In the genomic region with DNA sequence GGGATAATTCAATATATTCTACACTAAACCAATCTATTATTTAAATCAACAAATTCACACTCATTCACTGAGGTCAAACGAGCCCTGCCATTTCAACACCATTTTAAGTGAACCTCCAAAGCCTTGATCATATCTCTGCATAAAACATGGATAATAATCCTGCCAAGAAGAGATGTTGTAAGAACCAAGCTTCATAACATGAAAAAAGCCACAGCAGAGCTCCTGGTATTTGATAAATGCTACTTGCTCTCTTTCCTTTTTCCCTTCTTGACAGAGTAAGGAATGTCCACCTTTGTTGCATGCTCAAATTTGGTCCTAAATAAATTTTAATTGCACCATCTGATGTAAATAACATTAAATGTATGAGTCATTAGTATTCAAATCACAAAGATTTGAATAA, we compare ENCODE assay signal across 3 cellular contexts.
TF ChIP-seq lines count a peak whose summit lies in the region.

No MANE protein-coding gene starts in this region.

TF ChIP-seq in liver, 16 proteins besides CTCF, POLR2A, EP300 and RAD21:
- TF ChIP-seq SP1 (IDR thresholded peaks at IDR 0.05), result no peak
- no peak for TF ChIP-seq HNF4G (IDR thresholded peaks at IDR 0.05)
- no peak for TF ChIP-seq FOXA2 (IDR thresholded peaks at IDR 0.05)
- TF ChIP-seq YY1 (IDR thresholded peaks at IDR 0.05), result no peak
- TF ChIP-seq JUND (IDR thresholded peaks at IDR 0.05), result no peak
- TF ChIP-seq TAF1 (conservative IDR thresholded peaks at IDR 0.05), result no peak
- TF ChIP-seq, protein P1, sequence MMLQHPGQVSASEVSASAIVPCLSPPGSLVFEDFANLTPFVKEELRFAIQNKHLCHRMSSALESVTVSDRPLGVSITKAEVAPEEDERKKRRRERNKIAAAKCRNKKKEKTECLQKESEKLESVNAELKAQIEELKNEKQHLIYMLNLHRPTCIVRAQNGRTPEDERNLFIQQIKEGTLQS (IDR thresholded peaks at IDR 0.05), result no peak
- no peak for TF ChIP-seq GABPA (IDR thresholded peaks at IDR 0.05 in 1 of 2, conservative IDR thresholded peaks at IDR 0.05 in 1 of 2)
- TF ChIP-seq NR2F2 (IDR thresholded peaks at IDR 0.05), result no peak
- TF ChIP-seq FOXA1 (IDR thresholded peaks at IDR 0.05), result no peak
- TF ChIP-seq HNF4A (conservative IDR thresholded peaks at IDR 0.05), result no peak
- TF ChIP-seq EGR1 (IDR thresholded peaks at IDR 0.05; ENCODE audit: low read depth in 2 of 2), result no peak

TF ChIP-seq in HepG2, 621 proteins besides CTCF, POLR2A, EP300 and RAD21:
- TF ChIP-seq ZNF672 (CRISPR knock-in tag; IDR thresholded peaks at IDR 0.05) (no peak), BRD4 (CRISPR knock-in tag; IDR thresholded peaks at IDR 0.05) (no peak), HNRNPH1 (optimal IDR thresholded peaks at IDR 0.05; ENCODE audit: low read depth, low read length) (no peak), ZBTB38 (CRISPR knock-in tag; IDR thresholded peaks at IDR 0.05) (no peak), RFXAP (CRISPR knock-in tag; IDR thresholded peaks at IDR 0.05; ENCODE audit: borderline replicate concordance) (no peak), ZNF768 (CRISPR knock-in tag; IDR thresholded peaks at IDR 0.05) (no peak), SMARCE1 (IDR thresholded peaks at IDR 0.05; ENCODE audit: borderline replicate concordance) (no peak), MEIS1 (CRISPR knock-in tag; IDR thresholded peaks at IDR 0.05; ENCODE audit: borderline replicate concordance) (no peak), ZNF383 (CRISPR knock-in tag; IDR thresholded peaks at IDR 0.05; ENCODE audit: borderline replicate concordance) (no peak), TOPORS (CRISPR knock-in tag; IDR thresholded peaks at IDR 0.05) (no peak), ZNF460 (CRISPR knock-in tag; IDR thresholded peaks at IDR 0.05; ENCODE audit: borderline replicate concordance) (no peak), ISL2 (CRISPR knock-in tag; IDR thresholded peaks at IDR 0.05) (no peak), ZNF775 (CRISPR knock-in tag; IDR thresholded peaks at IDR 0.05; ENCODE audit: borderline replicate concordance) (no peak)
- TF ChIP-seq, protein P2, sequence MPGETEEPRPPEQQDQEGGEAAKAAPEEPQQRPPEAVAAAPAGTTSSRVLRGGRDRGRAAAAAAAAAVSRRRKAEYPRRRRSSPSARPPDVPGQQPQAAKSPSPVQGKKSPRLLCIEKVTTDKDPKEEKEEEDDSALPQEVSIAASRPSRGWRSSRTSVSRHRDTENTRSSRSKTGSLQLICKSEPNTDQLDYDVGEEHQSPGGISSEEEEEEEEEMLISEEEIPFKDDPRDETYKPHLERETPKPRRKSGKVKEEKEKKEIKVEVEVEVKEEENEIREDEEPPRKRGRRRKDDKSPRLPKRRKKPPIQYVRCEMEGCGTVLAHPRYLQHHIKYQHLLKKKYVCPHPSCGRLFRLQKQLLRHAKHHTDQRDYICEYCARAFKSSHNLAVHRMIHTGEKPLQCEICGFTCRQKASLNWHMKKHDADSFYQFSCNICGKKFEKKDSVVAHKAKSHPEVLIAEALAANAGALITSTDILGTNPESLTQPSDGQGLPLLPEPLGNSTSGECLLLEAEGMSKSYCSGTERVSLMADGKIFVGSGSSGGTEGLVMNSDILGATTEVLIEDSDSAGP (CRISPR knock-in tag; IDR thresholded peaks at IDR 0.05; ENCODE audit: borderline replicate concordance), result no peak
- TF ChIP-seq, protein P3, sequence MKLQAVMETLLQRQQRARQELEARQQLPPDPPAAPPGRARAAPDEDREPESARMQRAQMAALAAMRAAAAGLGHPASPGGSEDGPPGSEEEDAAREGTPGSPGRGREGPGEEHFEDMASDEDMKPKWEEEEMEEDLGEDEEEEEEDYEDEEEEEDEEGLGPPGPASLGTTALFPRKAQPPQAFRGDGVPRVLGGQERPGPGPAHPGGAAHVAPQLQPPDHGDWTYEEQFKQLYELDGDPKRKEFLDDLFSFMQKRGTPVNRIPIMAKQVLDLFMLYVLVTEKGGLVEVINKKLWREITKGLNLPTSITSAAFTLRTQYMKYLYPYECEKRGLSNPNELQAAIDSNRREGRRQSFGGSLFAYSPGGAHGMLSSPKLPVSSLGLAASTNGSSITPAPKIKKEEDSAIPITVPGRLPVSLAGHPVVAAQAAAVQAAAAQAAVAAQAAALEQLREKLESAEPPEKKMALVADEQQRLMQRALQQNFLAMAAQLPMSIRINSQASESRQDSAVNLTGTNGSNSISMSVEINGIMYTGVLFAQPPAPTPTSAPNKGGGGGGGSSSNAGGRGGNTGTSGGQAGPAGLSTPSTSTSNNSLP (IDR thresholded peaks at IDR 0.05; ENCODE audit: low read depth, low read length), result no peak
- TF ChIP-seq, protein P4, sequence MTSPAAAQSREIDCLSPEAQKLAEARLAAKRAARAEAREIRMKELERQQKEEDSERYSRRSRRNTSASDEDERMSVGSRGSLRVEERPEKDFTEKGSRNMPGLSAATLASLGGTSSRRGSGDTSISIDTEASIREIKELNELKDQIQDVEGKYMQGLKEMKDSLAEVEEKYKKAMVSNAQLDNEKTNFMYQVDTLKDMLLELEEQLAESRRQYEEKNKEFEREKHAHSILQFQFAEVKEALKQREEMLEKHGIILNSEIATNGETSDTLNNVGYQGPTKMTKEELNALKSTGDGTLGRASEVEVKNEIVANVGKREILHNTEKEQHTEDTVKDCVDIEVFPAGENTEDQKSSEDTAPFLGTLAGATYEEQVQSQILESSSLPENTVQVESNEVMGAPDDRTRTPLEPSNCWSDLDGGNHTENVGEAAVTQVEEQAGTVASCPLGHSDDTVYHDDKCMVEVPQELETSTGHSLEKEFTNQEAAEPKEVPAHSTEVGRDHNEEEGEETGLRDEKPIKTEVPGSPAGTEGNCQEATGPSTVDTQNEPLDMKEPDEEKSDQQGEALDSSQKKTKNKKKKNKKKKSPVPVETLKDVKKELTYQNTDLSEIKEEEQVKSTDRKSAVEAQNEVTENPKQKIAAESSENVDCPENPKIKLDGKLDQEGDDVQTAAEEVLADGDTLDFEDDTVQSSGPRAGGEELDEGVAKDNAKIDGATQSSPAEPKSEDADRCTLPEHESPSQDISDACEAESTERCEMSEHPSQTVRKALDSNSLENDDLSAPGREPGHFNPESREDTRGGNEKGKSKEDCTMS (CRISPR knock-in tag; conservative IDR thresholded peaks at IDR 0.05), result no peak
- TF ChIP-seq, protein P5, sequence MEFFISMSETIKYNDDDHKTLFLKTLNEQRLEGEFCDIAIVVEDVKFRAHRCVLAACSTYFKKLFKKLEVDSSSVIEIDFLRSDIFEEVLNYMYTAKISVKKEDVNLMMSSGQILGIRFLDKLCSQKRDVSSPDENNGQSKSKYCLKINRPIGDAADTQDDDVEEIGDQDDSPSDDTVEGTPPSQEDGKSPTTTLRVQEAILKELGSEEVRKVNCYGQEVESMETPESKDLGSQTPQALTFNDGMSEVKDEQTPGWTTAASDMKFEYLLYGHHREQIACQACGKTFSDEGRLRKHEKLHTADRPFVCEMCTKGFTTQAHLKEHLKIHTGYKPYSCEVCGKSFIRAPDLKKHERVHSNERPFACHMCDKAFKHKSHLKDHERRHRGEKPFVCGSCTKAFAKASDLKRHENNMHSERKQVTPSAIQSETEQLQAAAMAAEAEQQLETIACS (CRISPR knock-in tag; IDR thresholded peaks at IDR 0.05), result no peak

TF ChIP-seq in K562, 482 proteins besides CTCF, POLR2A, EP300 and RAD21:
- TF ChIP-seq ELF2 (CRISPR knock-in tag; IDR thresholded peaks at IDR 0.05) (peak; percentile 47; the same call in 1 of the 2 replicates), CREB1 (IDR thresholded peaks at IDR 0.05) (no peak), CREB1 (CRISPR knock-in tag; IDR thresholded peaks at IDR 0.05) (no peak)
TF ChIP-seq in K562: peak in this region for 1.
